In the genomic region with DNA sequence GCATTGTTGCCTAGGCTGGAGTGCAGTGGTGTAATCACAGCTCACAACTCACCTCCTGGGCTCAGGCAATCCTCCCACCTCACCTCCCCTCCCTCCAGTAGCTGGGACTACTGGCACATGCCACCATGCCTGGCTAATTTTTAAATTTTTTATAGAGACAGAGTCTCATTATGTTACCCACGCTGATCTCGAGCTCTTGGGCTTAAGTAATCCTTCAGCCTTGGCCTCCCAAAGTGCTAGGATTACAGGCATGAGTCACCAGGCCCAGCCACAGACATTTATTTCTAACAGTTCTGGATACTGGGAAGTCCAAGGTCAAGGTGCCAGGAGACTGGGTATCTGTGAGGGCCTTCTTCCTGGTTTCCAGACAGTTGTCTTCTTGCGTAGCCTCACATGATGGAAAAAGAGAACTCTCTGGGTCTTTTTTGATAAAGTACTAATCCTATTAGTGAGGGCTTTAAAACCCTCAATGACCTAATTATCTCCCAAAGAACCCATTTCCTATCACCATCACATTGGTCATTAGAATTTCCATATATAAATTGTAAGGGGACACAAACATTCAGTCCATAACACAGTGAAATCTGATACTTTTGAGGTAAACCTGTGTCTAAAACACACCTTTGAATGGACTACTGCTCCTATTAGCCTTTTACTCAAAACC, we compare ENCODE assay signal across 1 cellular context.
TF ChIP-seq lines count a peak whose summit lies in the region.

No MANE protein-coding gene starts in this region.

TF ChIP-seq in HEK293, 187 proteins besides CTCF, POLR2A, EP300 and RAD21 (continued from another document):
- TF ChIP-seq, protein P1, sequence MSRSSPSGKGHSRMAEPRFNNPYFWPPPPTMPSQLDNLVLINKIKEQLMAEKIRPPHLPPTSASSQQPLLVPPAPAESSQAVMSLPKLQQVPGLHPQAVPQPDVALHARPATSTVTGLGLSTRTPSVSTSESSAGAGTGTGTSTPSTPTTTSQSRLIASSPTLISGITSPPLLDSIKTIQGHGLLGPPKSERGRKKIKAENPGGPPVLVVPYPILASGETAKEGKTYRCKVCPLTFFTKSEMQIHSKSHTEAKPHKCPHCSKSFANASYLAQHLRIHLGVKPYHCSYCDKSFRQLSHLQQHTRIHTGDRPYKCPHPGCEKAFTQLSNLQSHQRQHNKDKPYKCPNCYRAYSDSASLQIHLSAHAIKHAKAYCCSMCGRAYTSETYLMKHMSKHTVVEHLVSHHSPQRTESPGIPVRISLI (tag by site-specific recombination; IDR thresholded peaks at IDR 0.05) = peak; percentile 82
- TF ChIP-seq ZNF701 (tag by site-specific recombination; IDR thresholded peaks at IDR 0.05) (no peak), ZNF341 (tag by site-specific recombination; IDR thresholded peaks at IDR 0.05; ENCODE audit: low read depth) (no peak), ZFP37 (tag by site-specific recombination; IDR thresholded peaks at IDR 0.05) (no peak), ZNF514 (tag by site-specific recombination; IDR thresholded peaks at IDR 0.05) (no peak), ZNF621 (tag by site-specific recombination; IDR thresholded peaks at IDR 0.05) (no peak), ZNF624 (tag by site-specific recombination; IDR thresholded peaks at IDR 0.05) (no peak), YY1 (tag by site-specific recombination; IDR thresholded peaks at IDR 0.05) (no peak), ZNF394 (tag by site-specific recombination; IDR thresholded peaks at IDR 0.05; ENCODE audit: borderline replicate concordance) (no peak), ZSCAN23 (tag by site-specific recombination; IDR thresholded peaks at IDR 0.05) (0 out of 2 replicates have a peak, but pooled peaks have one; percentile 13), RBAK (tag by site-specific recombination; IDR thresholded peaks at IDR 0.05) (no peak)
- TF ChIP-seq, protein P2, sequence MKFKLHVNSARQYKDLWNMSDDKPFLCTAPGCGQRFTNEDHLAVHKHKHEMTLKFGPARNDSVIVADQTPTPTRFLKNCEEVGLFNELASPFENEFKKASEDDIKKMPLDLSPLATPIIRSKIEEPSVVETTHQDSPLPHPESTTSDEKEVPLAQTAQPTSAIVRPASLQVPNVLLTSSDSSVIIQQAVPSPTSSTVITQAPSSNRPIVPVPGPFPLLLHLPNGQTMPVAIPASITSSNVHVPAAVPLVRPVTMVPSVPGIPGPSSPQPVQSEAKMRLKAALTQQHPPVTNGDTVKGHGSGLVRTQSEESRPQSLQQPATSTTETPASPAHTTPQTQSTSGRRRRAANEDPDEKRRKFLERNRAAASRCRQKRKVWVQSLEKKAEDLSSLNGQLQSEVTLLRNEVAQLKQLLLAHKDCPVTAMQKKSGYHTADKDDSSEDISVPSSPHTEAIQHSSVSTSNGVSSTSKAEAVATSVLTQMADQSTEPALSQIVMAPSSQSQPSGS (tag by site-specific recombination; IDR thresholded peaks at IDR 0.05; ENCODE audit: low read depth) = no peak
- TF ChIP-seq, protein P3, sequence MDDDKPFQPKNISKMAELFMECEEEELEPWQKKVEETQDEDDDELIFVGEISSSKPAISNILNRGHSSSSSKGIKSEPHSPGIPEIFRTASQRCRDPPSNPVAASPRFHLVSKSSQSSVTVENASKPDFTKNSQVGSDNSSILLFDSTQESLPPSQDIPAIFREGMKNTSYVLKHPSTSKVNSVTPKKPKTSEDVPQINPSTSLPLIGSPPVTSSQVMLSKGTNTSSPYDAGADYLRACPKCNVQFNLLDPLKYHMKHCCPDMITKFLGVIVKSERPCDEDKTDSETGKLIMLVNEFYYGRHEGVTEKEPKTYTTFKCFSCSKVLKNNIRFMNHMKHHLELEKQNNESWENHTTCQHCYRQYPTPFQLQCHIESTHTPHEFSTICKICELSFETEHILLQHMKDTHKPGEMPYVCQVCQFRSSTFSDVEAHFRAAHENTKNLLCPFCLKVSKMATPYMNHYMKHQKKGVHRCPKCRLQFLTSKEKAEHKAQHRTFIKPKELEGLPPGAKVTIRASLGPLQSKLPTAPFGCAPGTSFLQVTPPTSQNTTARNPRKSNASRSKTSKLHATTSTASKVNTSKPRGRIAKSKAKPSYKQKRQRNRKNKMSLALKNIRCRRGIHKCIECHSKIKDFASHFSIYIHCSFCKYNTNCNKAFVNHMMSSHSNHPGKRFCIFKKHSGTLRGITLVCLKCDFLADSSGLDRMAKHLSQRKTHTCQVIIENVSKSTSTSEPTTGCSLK (tag by site-specific recombination; IDR thresholded peaks at IDR 0.05) = no peak
TF ChIP-seq in HEK293: peak in this region for 33.
